ENCODE assay signal across 3 cellular contexts in genomic region chr6:129519750-129520149, GRCh38.
A peak's percentile ranks its signal among the peaks of the same experiment; 100 is the strongest.
TF ChIP-seq lines count a peak whose summit lies in the region.

No MANE protein-coding gene starts in this region.

TF ChIP-seq in HepG2, 621 proteins besides CTCF, POLR2A, EP300 and RAD21:
- TF ChIP-seq ZMYM2 (CRISPR knock-in tag; IDR thresholded peaks at IDR 0.05) (no peak), MEF2D (CRISPR knock-in tag; IDR thresholded peaks at IDR 0.05) (no peak), ZNF607 (CRISPR knock-in tag; IDR thresholded peaks at IDR 0.05; ENCODE audit: borderline replicate concordance) (no peak), MAFK (conservative IDR thresholded peaks at IDR 0.05 in 1 of 2, IDR thresholded peaks at IDR 0.05 in 1 of 2; ENCODE audit: low read length in 2 of 2) (peak; percentile 72 to 85), ZNF639 (CRISPR knock-in tag; conservative IDR thresholded peaks at IDR 0.05) (no peak), TP53 (CRISPR knock-in tag; conservative IDR thresholded peaks at IDR 0.05) (no peak), ARHGAP35 (CRISPR knock-in tag; IDR thresholded peaks at IDR 0.05; ENCODE audit: borderline replicate concordance) (no peak), RORA (CRISPR knock-in tag; IDR thresholded peaks at IDR 0.05) (no peak), MAFF (IDR thresholded peaks at IDR 0.05; ENCODE audit: low read depth, low read length) (peak; percentile 77)
- TF ChIP-seq, protein P1, sequence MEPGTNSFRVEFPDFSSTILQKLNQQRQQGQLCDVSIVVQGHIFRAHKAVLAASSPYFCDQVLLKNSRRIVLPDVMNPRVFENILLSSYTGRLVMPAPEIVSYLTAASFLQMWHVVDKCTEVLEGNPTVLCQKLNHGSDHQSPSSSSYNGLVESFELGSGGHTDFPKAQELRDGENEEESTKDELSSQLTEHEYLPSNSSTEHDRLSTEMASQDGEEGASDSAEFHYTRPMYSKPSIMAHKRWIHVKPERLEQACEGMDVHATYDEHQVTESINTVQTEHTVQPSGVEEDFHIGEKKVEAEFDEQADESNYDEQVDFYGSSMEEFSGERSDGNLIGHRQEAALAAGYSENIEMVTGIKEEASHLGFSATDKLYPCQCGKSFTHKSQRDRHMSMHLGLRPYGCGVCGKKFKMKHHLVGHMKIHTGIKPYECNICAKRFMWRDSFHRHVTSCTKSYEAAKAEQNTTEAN (CRISPR knock-in tag; conservative IDR thresholded peaks at IDR 0.05) = no peak

TF ChIP-seq in IMR-90, 13 proteins besides CTCF, POLR2A, EP300 and RAD21:
- TF ChIP-seq MAFK (IDR thresholded peaks at IDR 0.05; ENCODE audit: low read depth, low read length) = 0 out of 2 replicates have a peak, but pooled peaks have one; percentile 44
- no peak for TF ChIP-seq NFE2L2 (IDR thresholded peaks at IDR 0.05; ENCODE audit: low read depth, low read length)
- TF ChIP-seq, protein P2, sequence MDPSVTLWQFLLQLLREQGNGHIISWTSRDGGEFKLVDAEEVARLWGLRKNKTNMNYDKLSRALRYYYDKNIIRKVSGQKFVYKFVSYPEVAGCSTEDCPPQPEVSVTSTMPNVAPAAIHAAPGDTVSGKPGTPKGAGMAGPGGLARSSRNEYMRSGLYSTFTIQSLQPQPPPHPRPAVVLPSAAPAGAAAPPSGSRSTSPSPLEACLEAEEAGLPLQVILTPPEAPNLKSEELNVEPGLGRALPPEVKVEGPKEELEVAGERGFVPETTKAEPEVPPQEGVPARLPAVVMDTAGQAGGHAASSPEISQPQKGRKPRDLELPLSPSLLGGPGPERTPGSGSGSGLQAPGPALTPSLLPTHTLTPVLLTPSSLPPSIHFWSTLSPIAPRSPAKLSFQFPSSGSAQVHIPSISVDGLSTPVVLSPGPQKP (IDR thresholded peaks at IDR 0.05; ENCODE audit: borderline replicate concordance, low read depth, low read length) = no peak

TF ChIP-seq in K562, 482 proteins besides CTCF, POLR2A, EP300 and RAD21:
- no peak for TF ChIP-seq PREB (CRISPR knock-in tag; IDR thresholded peaks at IDR 0.05)
- no peak for TF ChIP-seq RBM15 (IDR thresholded peaks at IDR 0.05; ENCODE audit: insufficient read depth, low read length)
- 0 out of 2 replicates have a peak, but pooled peaks have one; percentile 12 for TF ChIP-seq MAFG (tag; conservative IDR thresholded peaks at IDR 0.05)
- no peak for TF ChIP-seq SNAPC5 (CRISPR knock-in tag; IDR thresholded peaks at IDR 0.05)
- TF ChIP-seq PTRF (tag; IDR thresholded peaks at IDR 0.05) = no peak
- TF ChIP-seq C11orf30 (IDR thresholded peaks at IDR 0.05; ENCODE audit: low read depth) = peak; percentile 21; the same call in 1 of the 2 replicates
- TF ChIP-seq, protein P3, sequence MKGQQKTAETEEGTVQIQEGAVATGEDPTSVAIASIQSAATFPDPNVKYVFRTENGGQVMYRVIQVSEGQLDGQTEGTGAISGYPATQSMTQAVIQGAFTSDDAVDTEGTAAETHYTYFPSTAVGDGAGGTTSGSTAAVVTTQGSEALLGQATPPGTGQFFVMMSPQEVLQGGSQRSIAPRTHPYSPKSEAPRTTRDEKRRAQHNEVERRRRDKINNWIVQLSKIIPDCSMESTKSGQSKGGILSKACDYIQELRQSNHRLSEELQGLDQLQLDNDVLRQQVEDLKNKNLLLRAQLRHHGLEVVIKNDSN (CRISPR knock-in tag; IDR thresholded peaks at IDR 0.05) = no peak
- no peak for TF ChIP-seq LCOR (CRISPR knock-in tag; IDR thresholded peaks at IDR 0.05)
- TF ChIP-seq ZNF24 (IDR thresholded peaks at IDR 0.05) = no peak
- peak; percentile 45; the same call in 1 of the 2 replicates for TF ChIP-seq ZNF316 (IDR thresholded peaks at IDR 0.05)
- no peak for TF ChIP-seq U2AF2 (optimal IDR thresholded peaks at IDR 0.05; ENCODE audit: low read depth, low read length)
- no peak for TF ChIP-seq MTA1 (IDR thresholded peaks at IDR 0.05; ENCODE audit: borderline replicate concordance)
- no peak for TF ChIP-seq SNIP1 (IDR thresholded peaks at IDR 0.05; ENCODE audit: low read depth)
- no peak for TF ChIP-seq TEAD2 (tag; IDR thresholded peaks at IDR 0.05)
- no peak for TF ChIP-seq SMARCA4 (IDR thresholded peaks at IDR 0.05)
- TF ChIP-seq RBM14 (IDR thresholded peaks at IDR 0.05; ENCODE audit: borderline replicate concordance, insufficient read depth, low read depth, low read length) = no peak
- TF ChIP-seq EP400 (IDR thresholded peaks at IDR 0.05) = no peak
- no peak for TF ChIP-seq DDX20 (tag; IDR thresholded peaks at IDR 0.05; ENCODE audit: low read depth)
TF ChIP-seq in K562: peak in this region for 3.
